In the genomic region with DNA sequence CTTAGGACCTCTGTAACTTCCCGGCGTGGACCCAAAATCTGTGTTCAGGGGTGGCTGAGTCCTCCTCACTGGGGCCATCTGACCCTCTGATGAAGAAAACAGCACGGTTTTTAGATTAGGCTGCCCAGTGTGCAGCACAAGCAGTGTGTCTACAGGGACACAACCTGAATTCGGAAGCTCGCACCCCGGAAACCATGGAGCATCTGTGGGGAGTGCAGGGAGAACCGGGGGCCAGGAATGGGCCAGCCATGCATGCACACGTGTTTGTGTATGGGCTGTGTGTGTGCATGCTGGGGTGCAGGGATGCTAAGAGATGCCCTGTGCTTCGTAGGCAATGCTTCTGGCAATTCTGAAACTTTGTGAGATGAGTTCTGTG, we compare ENCODE assay signal across 18 cellular contexts.
DNase-seq lines count a peak whose midpoint lies in the region; ATAC-seq and TF ChIP-seq lines count a peak whose summit lies in the region.
"Had no signal": no experiment of that assay in that cellular context is flagged by ENCODE, and none has a peak within 500 bp of the region (broad histone marks: within the 10 kb centered on the region; RNA-seq: fewer than 3 reads in every experiment).

No MANE protein-coding gene starts in this region.

- H3K4me3 ChIP-seq in neural progenitor cell (no peak overlapping the region), PC-9 (no peak overlapping the region)
- H3K4me3 ChIP-seq: A549, GM12878, HAP-1 had no signal

- H3K9me3 Mint-ChIP-seq in neural progenitor cell = peaks cover 6% of the 10 kb centered on the region

- no peaks in the 10 kb centered on the region for H3K9me2 ChIP-seq in PC-9 (ENCODE audit: insufficient read depth)

- POLR2A ChIA-PET in PC-9 (lab: Charles Lee; ENCODE audit: unreplicated experiment) = no interaction called here

- H3K4me2 ChIP-seq in neural progenitor cell = no peak overlapping the region
- H3K4me2 ChIP-seq in PC-9 = no peak overlapping the region
- H3K4me2 ChIP-seq: A549 had no signal

- no peaks in the 10 kb centered on the region for H3K36me3 ChIP-seq in neural progenitor cell
- no peaks in the 10 kb centered on the region for H3K36me3 ChIP-seq in PC-9 (ENCODE audit: low read depth)
- H3K36me3 ChIP-seq: HAP-1 had no signal

- H3K79me2 ChIP-seq in neural progenitor cell (ENCODE audit: low read depth) (no peaks in the 10 kb centered on the region), PC-9 (ENCODE audit: low read depth) (no peaks in the 10 kb centered on the region)

- ATAC-seq in HG03108 (IDR thresholded peaks at IDR 0.05; ENCODE audit: unreplicated experiment) = no peak
- ATAC-seq in GM19455 (IDR thresholded peaks at IDR 0.05; ENCODE audit: unreplicated experiment) = no peak
- ATAC-seq: A549, GM12878 had no signal

- CTCF ChIA-PET in PC-9 (lab: Charles Lee) = no interaction called here

- no peak overlapping the region for H3K4me3 Mint-ChIP-seq in neural progenitor cell

- no peaks in the 10 kb centered on the region for H4K20me1 ChIP-seq in neural progenitor cell (ENCODE audit: low read depth)
- no peaks in the 10 kb centered on the region for H4K20me1 ChIP-seq in PC-9 (ENCODE audit: insufficient read depth)

- no TSS peak for BruUV-seq in PC-9 (replicated peaks; lab: Mats Ljungman, UMichigan)

- peaks cover 10% of the 10 kb centered on the region for H3K4me1 Mint-ChIP-seq in neural progenitor cell
- H3K4me1 Mint-ChIP-seq: CD4-positive, alpha-beta memory T cell had no signal

- TF ChIP-seq CTCF in neural progenitor cell (IDR thresholded peaks at IDR 0.05) = no peak
- no peak for TF ChIP-seq CTCF in PC-9 (conservative IDR thresholded peaks at IDR 0.05)

- H3K36me3 Mint-ChIP-seq in neural progenitor cell = no peaks in the 10 kb centered on the region
- H3K36me3 Mint-ChIP-seq: CD4-positive, alpha-beta memory T cell had no signal

- H2AFZ ChIP-seq in neural progenitor cell (replicated peaks) (no peak overlapping the region), PC-9 (no peak overlapping the region)

- H3K27me3 Mint-ChIP-seq in neural progenitor cell (ENCODE audit: insufficient read depth, low read depth) = peaks cover 13% of the 10 kb centered on the region

- peak overlapping the region; percentile 20 for H3K27ac Mint-ChIP-seq in neural progenitor cell
- H3K27ac Mint-ChIP-seq: CD4-positive, alpha-beta memory T cell had no signal

- no peaks in the 10 kb centered on the region for H3K9me3 ChIP-seq in neural progenitor cell (ENCODE audit: low read depth)
- no peaks in the 10 kb centered on the region for H3K9me3 ChIP-seq in PC-9 (ENCODE audit: insufficient read depth, low read depth)
- H3K9me3 ChIP-seq: A549, HAP-1 had no signal

- H3K27ac ChIP-seq in neural progenitor cell (no peak overlapping the region), PC-9 (no peak overlapping the region)
- H3K27ac ChIP-seq: 22Rv1, A549, C4-2B, HL-60 had no signal

- intact Hi-C loops in PC-9 (cut with micrococcal nuclease; ENCODE audit: unreplicated experiment) = no loop called here

- H3K27me3 ChIP-seq in neural progenitor cell = no peaks in the 10 kb centered on the region
- H3K27me3 ChIP-seq in PC-9 (ENCODE audit: insufficient read depth, low read depth) = peaks cover 77% of the 10 kb centered on the region

- no peaks in the 10 kb centered on the region for H3K4me1 ChIP-seq in neural progenitor cell
- H3K4me1 ChIP-seq in PC-9 (replicated peaks; ENCODE audit: insufficient read depth) = no peaks in the 10 kb centered on the region
- H3K4me1 ChIP-seq: A549, HAP-1 had no signal

- H3F3A ChIP-seq in neural progenitor cell (ENCODE audit: low read depth) (no peaks in the 10 kb centered on the region), PC-9 (ENCODE audit: insufficient read depth, low read depth) (no peaks in the 10 kb centered on the region)

- H3K9ac ChIP-seq in neural progenitor cell = no peak overlapping the region

- DNase-seq in activated CD8-positive, alpha-beta memory T cell treated with anti-CD3 and anti-CD28 coated beads for 24 hours = peak; percentile 17
- DNase-seq in activated CD8-positive, alpha-beta memory T cell treated with anti-CD3 and anti-CD28 coated beads, Interleukin-2, amount 50 U/mL, for 48 hours = no peak
- DNase-seq in islet precursor cell (peak; percentile 26), neural progenitor cell (ENCODE audit: low spot score) (no peak), PC-9 (no peak)
- no peak for DNase-seq in stimulated activated CD4-positive, alpha-beta T cell treated with anti-CD3 and anti-CD28 coated beads, Interleukin-4, amount 100 ng/mL, for 1 hour
- DNase-seq: AML-193; CD4-positive, alpha-beta memory T cell; DMS79 treated with DMSO at 0.1 percent for 48 hours; GF-D8 had no signal

Comparison
In these comparisons a context has a peak if more than half of its experiments do, and no peak if none do; other contexts are left out.
1. DNase-seq: peak in activated CD8-positive, alpha-beta memory T cell treated with anti-CD3 and anti-CD28 coated beads for 24 hours (single experiment) and islet precursor cell (single experiment); none in activated CD8-positive, alpha-beta memory T cell treated with anti-CD3 and anti-CD28 coated beads, Interleukin-2, amount 50 U/mL, for 48 hours (single experiment), neural progenitor cell (single experiment), stimulated activated CD4-positive, alpha-beta T cell treated with anti-CD3 and anti-CD28 coated beads, Interleukin-4, amount 100 ng/mL, for 1 hour (single experiment) and PC-9 (0 of 2).